Comparison of ENCODE assay signal across 8 cellular contexts in genomic region chr10:67790534-67791408, GRCh38. TPM values are rescaled to one million over a fixed set of nuclear protein-coding genes. Genes with fewer than 3 reads are reported as not detected.
DNase-seq lines count a peak whose midpoint lies in the region; ATAC-seq and TF ChIP-seq lines count a peak whose summit lies in the region.

No MANE protein-coding gene starts in this region.

- TF ChIP-seq CTCF in osteoblast (IDR thresholded peaks at IDR 0.05; ENCODE audit: extremely low read depth, low read depth, low read length) (no peak), esophagus squamous epithelium (IDR thresholded peaks at IDR 0.05) (no peak)

- no peaks in the 10 kb centered on the region for H3K27me3 Mint-ChIP-seq in activated CD8-positive, alpha-beta T cell treated with anti-CD3 and anti-CD28 coated beads, Interleukin-2, amount 10 ng/mL, durations not matched to agents 7 days and 5 days (ENCODE audit: low read depth)

- H3K9me3 ChIP-seq in HUES48 (ENCODE audit: control insufficient read depth, insufficient read depth, low read length) (no peaks in the 10 kb centered on the region), osteoblast (ENCODE audit: low read depth, low read length) (no peaks in the 10 kb centered on the region), esophagus squamous epithelium (no peaks in the 10 kb centered on the region)

- H3K4me1 ChIP-seq in HUES48 (ENCODE audit: control insufficient read depth, insufficient read depth, low read length) (peaks cover 29% of the 10 kb centered on the region), osteoblast (ENCODE audit: insufficient read depth, low read length) (peaks cover 7% of the 10 kb centered on the region), esophagus squamous epithelium (no peaks in the 10 kb centered on the region)

- ATAC-seq in GM18909 (IDR thresholded peaks at IDR 0.05; ENCODE audit: poor library complexity, unreplicated experiment) (peak; percentile 57), GM19324 (IDR thresholded peaks at IDR 0.05; ENCODE audit: low FRiP score, unreplicated experiment) (no peak), SK-N-SH treated with all-trans-retinoic acid at 6 μM for 48 hours (no peak; the same call in 2 of the 3 replicates)
- ATAC-seq in activated CD8-positive, alpha-beta T cell treated with anti-CD3 and anti-CD28 coated beads, Interleukin-2, amount 10 ng/mL, durations not matched to agents 7 days and 5 days = peak; percentile 76

- H3K27me3 ChIP-seq in HUES48 (ENCODE audit: control insufficient read depth, insufficient read depth, low read length) (no peaks in the 10 kb centered on the region), osteoblast (ENCODE audit: insufficient read depth, low read length) (no peaks in the 10 kb centered on the region), esophagus squamous epithelium (no peaks in the 10 kb centered on the region)

- intact Hi-C loops in esophagus squamous epithelium (cut with DNase I) = no loop called here

- H3K9me3 Mint-ChIP-seq in activated CD8-positive, alpha-beta T cell treated with anti-CD3 and anti-CD28 coated beads, Interleukin-2, amount 10 ng/mL, durations not matched to agents 7 days and 5 days (ENCODE audit: insufficient read depth) = no peaks in the 10 kb centered on the region

- H3K4me3 ChIP-seq in HUES48 (ENCODE audit: low read depth, low read length) (no peak overlapping the region), osteoblast (ENCODE audit: insufficient read depth, low read length) (no peak overlapping the region), esophagus squamous epithelium (no peak overlapping the region)

- WGBS in esophagus squamous epithelium, 2 donors = 42 to 47% methylated on average over 6 of the region's 6 CpGs

- peak; percentile 45 for DNase-seq in activated CD8-positive, alpha-beta T cell treated with anti-CD3 and anti-CD28 coated beads, Interleukin-2, amount 10 ng/mL, durations not matched to agents 7 days and 5 days
- DNase-seq in osteoblast (ENCODE audit: insufficient read length, low spot score, missing footprints) = peak; percentile 71
- DNase-seq in anterior cingulate cortex (lab: John Stamatoyannopoulos, UW) = no peak
- no peak for DNase-seq in esophagus squamous epithelium (lab: John Stamatoyannopoulos, UW)

- POLR2A ChIA-PET in activated CD8-positive, alpha-beta T cell treated with anti-CD3 and anti-CD28 coated beads, Interleukin-2, amount 10 ng/mL, durations not matched to agents 7 days and 5 days (lab: Charles Lee) = interaction anchor here (0.6 to 1.4 kb wide), 2 partner anchors 59 to 64 kb away, joined by 3 read pairs; no protein-coding TSS in a partner anchor

- H3K4me3 Mint-ChIP-seq in activated CD8-positive, alpha-beta T cell treated with anti-CD3 and anti-CD28 coated beads, Interleukin-2, amount 10 ng/mL, durations not matched to agents 7 days and 5 days = no peak overlapping the region

- peak overlapping the region; percentile 59 for H3K27ac Mint-ChIP-seq in activated CD8-positive, alpha-beta T cell treated with anti-CD3 and anti-CD28 coated beads, Interleukin-2, amount 10 ng/mL, durations not matched to agents 7 days and 5 days

- H3K79me2 ChIP-seq in osteoblast (ENCODE audit: insufficient read depth, low read length) = no peaks in the 10 kb centered on the region

- H3K27ac ChIP-seq in HUES48 (ENCODE audit: low read depth, low read length) (peak overlapping the region; percentile 26), osteoblast (ENCODE audit: low read depth, low read length) (no peak overlapping the region), esophagus squamous epithelium (no peak overlapping the region)

- peak overlapping the region; percentile 49; the same call in 1 of the 2 replicates for H3K9ac ChIP-seq in HUES48 (ENCODE audit: low read depth, low read length)

- TF ChIP-seq POLR2A in esophagus squamous epithelium (IDR thresholded peaks at IDR 0.05) = no peak

- no peak overlapping the region for H3K4me2 ChIP-seq in osteoblast (ENCODE audit: insufficient read depth, low read length)

- peak overlapping the region; percentile 71 for H2AFZ ChIP-seq in osteoblast (ENCODE audit: low read length)

- H3K36me3 Mint-ChIP-seq in activated CD8-positive, alpha-beta T cell treated with anti-CD3 and anti-CD28 coated beads, Interleukin-2, amount 10 ng/mL, durations not matched to agents 7 days and 5 days (ENCODE audit: low read depth) = no peaks in the 10 kb centered on the region

- CTCF ChIA-PET in activated CD8-positive, alpha-beta T cell treated with anti-CD3 and anti-CD28 coated beads, Interleukin-2, amount 10 ng/mL, durations not matched to agents 7 days and 5 days (lab: Charles Lee) = interaction anchor here (1.6 to 5.2 kb wide), 5 partner anchors 11 to 365 kb away, joined by 3 to 110 read pairs (median 46); no protein-coding TSS in a partner anchor

- H3K36me3 ChIP-seq in HUES48 (ENCODE audit: control insufficient read depth, insufficient read depth, low read length) (no peaks in the 10 kb centered on the region), osteoblast (ENCODE audit: insufficient read depth, low read length) (no peaks in the 10 kb centered on the region), esophagus squamous epithelium (no peaks in the 10 kb centered on the region)

- peaks cover 37% of the 10 kb centered on the region for H3K4me1 Mint-ChIP-seq in activated CD8-positive, alpha-beta T cell treated with anti-CD3 and anti-CD28 coated beads, Interleukin-2, amount 10 ng/mL, durations not matched to agents 7 days and 5 days (ENCODE audit: low read depth)

- no peaks in the 10 kb centered on the region for H4K20me1 ChIP-seq in osteoblast (ENCODE audit: insufficient read depth, low read length)

TF ChIP-seq in SK-N-SH treated with all-trans-retinoic acid at 6 μM for 48 hours, 23 proteins besides CTCF, POLR2A, EP300 and RAD21:
- TF ChIP-seq TSHZ2 (CRISPR knock-in tag; IDR thresholded peaks at IDR 0.05) (no peak), GLIS3 (CRISPR knock-in tag; IDR thresholded peaks at IDR 0.05) (no peak), ZNF8 (CRISPR knock-in tag; IDR thresholded peaks at IDR 0.05) (no peak), TOX (CRISPR knock-in tag; IDR thresholded peaks at IDR 0.05; ENCODE audit: borderline replicate concordance) (no peak), ZNF70 (CRISPR knock-in tag; IDR thresholded peaks at IDR 0.05) (no peak), ZC3H10 (CRISPR knock-in tag; IDR thresholded peaks at IDR 0.05) (no peak), CSDC2 (CRISPR knock-in tag; IDR thresholded peaks at IDR 0.05) (no peak)

RNA-seq across cellular contexts. Expression of gene DNAJC12, which starts 47.2 kb away (rescaled TPM):
- 1 to 10 TPM; 2.6 to 3.0 TPM for total RNA-seq in activated CD8-positive, alpha-beta T cell treated with anti-CD3 and anti-CD28 coated beads, Interleukin-2, amount 10 ng/mL, durations not matched to agents 7 days and 5 days
- total RNA-seq in osteoblast = 4.0 and 6.2 TPM in 2 replicates
- 1 to 10 TPM in 1 of 4 donors, under 1 TPM in 1, not detected in 2; 0.76 to 2.7 TPM for total RNA-seq in esophagus squamous epithelium

Comparison
In these comparisons a context has a peak if more than half of its experiments do, and no peak if none do; other contexts are left out.
1. ATAC-seq: peak in GM18909 (single experiment) and activated CD8-positive, alpha-beta T cell treated with anti-CD3 and anti-CD28 coated beads, Interleukin-2, amount 10 ng/mL, durations not matched to agents 7 days and 5 days (single experiment); none in GM19324 (single experiment) and SK-N-SH treated with all-trans-retinoic acid at 6 μM for 48 hours (single experiment).
2. DNase-seq: peak in activated CD8-positive, alpha-beta T cell treated with anti-CD3 and anti-CD28 coated beads, Interleukin-2, amount 10 ng/mL, durations not matched to agents 7 days and 5 days (single experiment) and osteoblast (single experiment); none in anterior cingulate cortex (0 of 58) and esophagus squamous epithelium (single experiment).